ENCODE assay signal across 8 cellular contexts in genomic region chr17:64707077-64707591, GRCh38. TPM values are rescaled to one million over a fixed set of nuclear protein-coding genes. Genes with fewer than 3 reads are reported as not detected.
A peak's percentile ranks its signal among the peaks of the same experiment; 100 is the strongest.
DNase-seq lines count a peak whose midpoint lies in the region; ATAC-seq, FAIRE-seq and TF ChIP-seq lines count a peak whose summit lies in the region.

No MANE protein-coding gene starts in this region.

- dilution Hi-C loops in endothelial cell of umbilical vein (cut with MboI; ENCODE audit: extremely low pct_ligation_motif_present, low sequenced_read_pairs) = no loop called here

- POLR2A ChIA-PET in endothelial cell of umbilical vein (lab: Charles Lee) = interaction anchor here (0.6 to 2.8 kb wide), 5 partner anchors 17 to 58 kb away, joined by 3 to 10 read pairs (median 7); partner anchors contain the start of gene SMURF2

- CTCF ChIA-PET in endothelial cell of umbilical vein (lab: Charles Lee) = interaction anchor here (1.2 to 4.8 kb wide), 7 partner anchors 19 to 58 kb away, joined by 3 to 31 read pairs (median 13); partner anchors contain the start of gene SMURF2

- H3K36me3 ChIP-seq in GM23248 (ENCODE audit: low read depth) = no peaks in the 10 kb centered on the region
- H3K36me3 ChIP-seq in Peyer's patch = no peaks in the 10 kb centered on the region
- H3K36me3 ChIP-seq in endothelial cell of umbilical vein (ENCODE audit: control insufficient read depth in 2 of 2, extremely low read depth in 1 of 2, insufficient read depth in 2 of 2, low read length in 2 of 2) = no peaks in the 10 kb centered on the region

- peak overlapping the region; percentile 84 for H3K4me2 ChIP-seq in GM23248 (ENCODE audit: unreplicated experiment)
- peak overlapping the region; percentile 57 for H3K4me2 ChIP-seq in endothelial cell of umbilical vein (ENCODE audit: insufficient read depth, low read length)

- in situ Hi-C loops in GM23248 (cut with MboI) = no loop called here

- no peak for TF ChIP-seq CTCF in Peyer's patch (IDR thresholded peaks at IDR 0.05)
- TF ChIP-seq CTCF in endothelial cell of umbilical vein (IDR thresholded peaks at IDR 0.05; ENCODE audit: extremely low read depth in 1 of 2, insufficient read depth in 1 of 2, low read depth in 1 of 2, low read length in 2 of 2) = no peak

- no peak for ATAC-seq in HG03520 (IDR thresholded peaks at IDR 0.05; ENCODE audit: unreplicated experiment)
- ATAC-seq in GM21367 (IDR thresholded peaks at IDR 0.05; ENCODE audit: unreplicated experiment) = no peak

- WGBS in GM23248 (ENCODE audit: low coverage in 1 of 2, low lambda C conversion rate in 2 of 2, missing lambda C conversion rate in 2 of 2), 2 experiments = 1 to 3% methylated on average over 10 of the region's 10 CpGs

- BruUV-seq in endothelial cell of umbilical vein (replicated peaks; lab: Mats Ljungman, UMichigan) = no TSS peak

- intact Hi-C loops in endothelial cell of umbilical vein (cut with micrococcal nuclease) = loop anchor here (1.0 to 2.0 kb wide), 6 partner anchors 17 to 84 kb away; partner anchors contain the start of gene SMURF2

- peaks cover 24% of the 10 kb centered on the region for H3F3A ChIP-seq in GM23248 (ENCODE audit: insufficient read depth)

- H3K9ac ChIP-seq in GM23248 (peak overlapping the region; percentile 73), endothelial cell of umbilical vein (replicated peaks; ENCODE audit: extremely low read depth, insufficient read depth, low read length) (peak overlapping the region; percentile 91)

- peak; percentile 99 for FAIRE-seq in endothelial cell of umbilical vein (lab: Jason Lieb, UNC)

- H3K9me1 ChIP-seq in endothelial cell of umbilical vein (replicated peaks; ENCODE audit: control insufficient read depth, extremely low read depth, insufficient read depth, low read length) = no peaks in the 10 kb centered on the region

- H3K79me2 ChIP-seq in GM23248 (ENCODE audit: insufficient read depth) (no peaks in the 10 kb centered on the region), endothelial cell of umbilical vein (ENCODE audit: control insufficient read depth, insufficient read depth, low read length) (peaks cover 2% of the 10 kb centered on the region)

- no peaks in the 10 kb centered on the region for H3K9me2 ChIP-seq in GM23248 (ENCODE audit: insufficient read depth)

- no peak for TF ChIP-seq POLR2A in Peyer's patch (IDR thresholded peaks at IDR 0.05)
- TF ChIP-seq POLR2A in endothelial cell of umbilical vein (IDR thresholded peaks at IDR 0.05; ENCODE audit: low read depth, low read length) = peak; percentile 62

- H3K4me1 ChIP-seq in GM23248 (ENCODE audit: insufficient read depth) (peaks cover 24% of the 10 kb centered on the region), Peyer's patch (peaks cover 0 to 56% (median 4%) of the 10 kb centered on the region in 4 donors), endothelial cell of umbilical vein (ENCODE audit: control insufficient read depth, extremely low read depth, insufficient read depth, low read length) (peaks cover 44% of the 10 kb centered on the region)

- H3K4me3 ChIP-seq in GM23248 (peak overlapping the region; percentile 49; the same call in 1 of the 2 replicates), Peyer's patch (no peak overlapping the region), endothelial cell of umbilical vein (replicated peaks in 1 of 3; ENCODE audit: insufficient read depth in 1 of 3, low read depth in 1 of 3, low read length in 3 of 3) (no peak overlapping the region)

- H3K27me3 ChIP-seq in GM23248 (replicated peaks; ENCODE audit: insufficient read depth) = no peaks in the 10 kb centered on the region
- no peaks in the 10 kb centered on the region for H3K27me3 ChIP-seq in Peyer's patch
- no peaks in the 10 kb centered on the region for H3K27me3 ChIP-seq in endothelial cell of umbilical vein (ENCODE audit: control insufficient read depth in 2 of 2, insufficient read depth in 2 of 2, low read length in 2 of 2)

- H2AFZ ChIP-seq in GM23248 = no peak overlapping the region
- no peak overlapping the region for H2AFZ ChIP-seq in endothelial cell of umbilical vein (ENCODE audit: low read depth, low read length)

- DNase-seq in GM23248 (peak; percentile 99), Peyer's patch (peak; percentile 52 to 95 (median 91)), endothelial cell of umbilical vein (ENCODE audit: low read depth, low spot score) (peak; percentile 100), midbrain (lab: John Stamatoyannopoulos, UW) (peak; percentile 26), NCI-H526 treated with DMSO at 0.1 percent for 48 hours (lab: John Stamatoyannopoulos, UW) (no peak)
- no peak for DNase-seq in stimulated activated CD4-positive, alpha-beta T cell treated with anti-CD3 and anti-CD28 coated beads, Interleukin-2, amount 100 ng/mL, for 48 hours

- H4K20me1 ChIP-seq in GM23248 (ENCODE audit: insufficient read depth) (no peaks in the 10 kb centered on the region), endothelial cell of umbilical vein (replicated peaks; ENCODE audit: control insufficient read depth, extremely low read depth, insufficient read depth, low read length) (no peaks in the 10 kb centered on the region)

- peak overlapping the region; percentile 87 for H3K27ac ChIP-seq in GM23248
- peak overlapping the region; percentile 1 to 93 (median 77) for H3K27ac ChIP-seq in Peyer's patch
- H3K27ac ChIP-seq in endothelial cell of umbilical vein (ENCODE audit: insufficient read depth, low read depth, low read length) = peak overlapping the region; percentile 99

- H3K9me3 ChIP-seq in GM23248 (ENCODE audit: low read depth) (no peaks in the 10 kb centered on the region), Peyer's patch (no peaks in the 10 kb centered on the region), endothelial cell of umbilical vein (replicated peaks; ENCODE audit: control insufficient read depth, insufficient read depth, low read length) (no peaks in the 10 kb centered on the region)

TF ChIP-seq in endothelial cell of umbilical vein, 7 proteins besides CTCF, POLR2A, EP300 and RAD21:
- TF ChIP-seq FOS (IDR thresholded peaks at IDR 0.05; ENCODE audit: borderline replicate concordance, insufficient read depth, low read length) (peak; percentile 100), POLR2AphosphoS5 (IDR thresholded peaks at IDR 0.05; ENCODE audit: insufficient read depth, low read depth, low read length) (peak; percentile 99), MAX (IDR thresholded peaks at IDR 0.05; ENCODE audit: insufficient read depth, insufficient read length) (no peak), EZH2 (IDR thresholded peaks at IDR 0.05; ENCODE audit: borderline replicate concordance, low read depth, low read length, severe bottlenecking) (no peak), GATA2 (IDR thresholded peaks at IDR 0.05; ENCODE audit: insufficient read depth, insufficient read length, low read depth, low read length) (peak; percentile 100), JUN (IDR thresholded peaks at IDR 0.05; ENCODE audit: borderline replicate concordance, insufficient read depth, insufficient read length, low read depth) (peak; percentile 100), MYC (IDR thresholded peaks at IDR 0.05; ENCODE audit: low read depth, low read length) (peak; percentile 82)

RNA-seq across cellular contexts. Expression of gene SMURF2, which starts 45.0 kb away (rescaled TPM):
- 157 and 159 TPM in 2 replicates for total RNA-seq in GM23248 (2014; rRNA removed; shearing (Covaris generic))
- 50.8 and 54.3 TPM in 2 replicates for polyA plus RNA-seq in GM23248 (2016; fragmentation: Nextera tagmentation; extraction: Ambion mirVana)
- 10 to 100 TPM; 34.3 to 41.6 (median 37.5) TPM for total RNA-seq in Peyer's patch
- 105 and 108 TPM in 2 replicates for total RNA-seq in endothelial cell of umbilical vein
- polyA plus RNA-seq in endothelial cell of umbilical vein = 23.8 and 32.9 TPM in 2 replicates
- polyA plus RNA-seq in endothelial cell of umbilical vein (2011; cell fraction: cytosol; rRNA removed) = 39.6 and 40.3 TPM in 2 replicates
- 103 and 124 TPM in 2 replicates for polyA plus RNA-seq in endothelial cell of umbilical vein (2011; cell fraction: nucleus; rRNA removed)
- 124 and 143 TPM in 2 replicates for polyA plus RNA-seq in endothelial cell of umbilical vein (2012)
- polyA minus RNA-seq in endothelial cell of umbilical vein = 143 and 160 TPM in 2 replicates
- 9.0 TPM for polyA minus RNA-seq in endothelial cell of umbilical vein (2011; cell fraction: cytosol; rRNA and poly(A)+ RNA removed)
- polyA minus RNA-seq in endothelial cell of umbilical vein (2011; cell fraction: nucleus; rRNA and poly(A)+ RNA removed) = 144 and 211 TPM in 2 replicates

Comparison
In these comparisons a context has a peak if more than half of its experiments do, and no peak if none do; other contexts are left out.
1. DNase-seq: peak in GM23248 (single experiment), Peyer's patch (3 of 3), endothelial cell of umbilical vein (single experiment) and midbrain (single experiment); none in NCI-H526 treated with DMSO at 0.1 percent for 48 hours (single experiment) and stimulated activated CD4-positive, alpha-beta T cell treated with anti-CD3 and anti-CD28 coated beads, Interleukin-2, amount 100 ng/mL, for 48 hours (0 of 2).
2. Peak in every context shown above with its lines, with median percentiles within 50 percentile points of each other: H3K27ac ChIP-seq.